20 cellular contexts compared by ENCODE assay signal in genomic region chr13:31154939-31155338, GRCh38. TPM values are rescaled to one million over a fixed set of nuclear protein-coding genes. Genes with fewer than 3 reads are reported as not detected.
DNase-seq lines count a peak whose midpoint lies in the region; ATAC-seq and TF ChIP-seq lines count a peak whose summit lies in the region.
"Had no signal": no experiment of that assay in that cellular context is flagged by ENCODE, and none has a peak within 500 bp of the region (broad histone marks: within the 10 kb centered on the region; RNA-seq: fewer than 3 reads in every experiment).

No MANE protein-coding gene starts in this region.

- no peak overlapping the region for H3K4me3 ChIP-seq in Loucy (ENCODE audit: low read length, poor library complexity, severe bottlenecking)
- no peak overlapping the region for H3K4me3 ChIP-seq in gastrocnemius medialis
- H3K4me3 ChIP-seq in right atrium auricular region = no peak overlapping the region
- no peak overlapping the region for H3K4me3 ChIP-seq in adrenal gland
- H3K4me3 ChIP-seq: GM12878, PC-9, SJSA1 had no signal

- TF ChIP-seq CTCF in Loucy (conservative IDR thresholded peaks at IDR 0.05; ENCODE audit: low read length) (no peak), gastrocnemius medialis (IDR thresholded peaks at IDR 0.05 in 4 of 5, conservative IDR thresholded peaks at IDR 0.05 in 1 of 5) (no peak), right atrium auricular region (IDR thresholded peaks at IDR 0.05) (no peak), adrenal gland (IDR thresholded peaks at IDR 0.05) (no peak)

- H3K4me2 ChIP-seq in Loucy (ENCODE audit: low read depth, low read length, poor library complexity, severe bottlenecking) = peak overlapping the region; percentile 14
- H3K4me2 ChIP-seq: PC-9 had no signal

- H4K20me1 ChIP-seq in Loucy (ENCODE audit: insufficient read depth, low read length, poor library complexity, severe bottlenecking) = peaks cover 48% of the 10 kb centered on the region

- ATAC-seq in gastrocnemius medialis = peak; percentile 52 to 66
- ATAC-seq: GM12878 had no signal

- peak overlapping the region in 1 of 4 donors; percentile 44 for H3K27ac ChIP-seq in gastrocnemius medialis
- H3K27ac ChIP-seq in right atrium auricular region = no peak overlapping the region
- H3K27ac ChIP-seq in adrenal gland = no peak overlapping the region
- H3K27ac ChIP-seq: HL-60, PC-9, SJSA1 had no signal

- H3F3A ChIP-seq in Loucy (ENCODE audit: low read depth) = no peaks in the 10 kb centered on the region

- in situ Hi-C loops in gastrocnemius medialis (cut with MboI; ENCODE audit: low sequenced_read_pairs in 4 of 4) = loop anchor here in 1 of 4 donors (25.0 kb wide), 1 partner anchor 543 kb away; the partner anchor contains the start of gene USPL1

- H3K9me3 ChIP-seq in Loucy (ENCODE audit: insufficient read depth, low read depth, low read length) (no peaks in the 10 kb centered on the region), gastrocnemius medialis (no peaks in the 10 kb centered on the region), right atrium auricular region (no peaks in the 10 kb centered on the region), adrenal gland (replicated peaks in 1 of 3) (no peaks in the 10 kb centered on the region)
- H3K9me3 ChIP-seq: BE2C, SJSA1 had no signal

- H3K9me2 ChIP-seq in Loucy (replicated peaks; ENCODE audit: low read depth, low read length) = no peaks in the 10 kb centered on the region

- no peaks in the 10 kb centered on the region for H3K27me3 ChIP-seq in Loucy (ENCODE audit: insufficient read depth, low read length, poor library complexity, severe bottlenecking)
- H3K27me3 ChIP-seq in gastrocnemius medialis = no peaks in the 10 kb centered on the region
- no peaks in the 10 kb centered on the region for H3K27me3 ChIP-seq in right atrium auricular region
- no peaks in the 10 kb centered on the region for H3K27me3 ChIP-seq in adrenal gland
- H3K27me3 ChIP-seq: BE2C, SJSA1 had no signal

- H2AFZ ChIP-seq in Loucy (ENCODE audit: low read length) = no peak overlapping the region
- H2AFZ ChIP-seq: PC-9 had no signal

- no peak overlapping the region for H3K9ac ChIP-seq in Loucy (ENCODE audit: low read depth, low read length, poor library complexity, severe bottlenecking)

- DNase-seq in ELR (ENCODE audit: low read depth) (peak; percentile 19), iris pigment epithelial cell (ENCODE audit: low read depth) (peak; percentile 34), gastrocnemius medialis (no peak), right atrium auricular region (ENCODE audit: low spot score) (no peak), adrenal gland (no peak), T1000 (lab: John Stamatoyannopoulos, UW) (no peak)
- DNase-seq: BE2C; CD4-positive, alpha-beta T cell; DMS79; H9; NCI-H1436; NCI-H2029; NCI-H2171; NCI-H446; NCI-H748 treated with DMSO at 0.1 percent for 48 hours; PC-9 had no signal

- H3K36me3 ChIP-seq in Loucy (ENCODE audit: insufficient read depth, low read length) (peaks cover 64% of the 10 kb centered on the region), gastrocnemius medialis (peaks cover 0 to 69% of the 10 kb centered on the region in 2 donors), right atrium auricular region (peaks cover 67% of the 10 kb centered on the region), adrenal gland (replicated peaks in 1 of 2) (peaks cover 0 to 48% of the 10 kb centered on the region in 2 donors)

- WGBS in adrenal gland, 4 donors = 95 to 99% (median 96%) methylated on average over 2 of the region's 2 CpGs

- no peak for TF ChIP-seq POLR2A in gastrocnemius medialis (IDR thresholded peaks at IDR 0.05)
- no peak for TF ChIP-seq POLR2A in adrenal gland (IDR thresholded peaks at IDR 0.05)

- peaks cover 34% of the 10 kb centered on the region for H3K4me1 ChIP-seq in Loucy (ENCODE audit: insufficient read depth, low read length, poor library complexity, severe bottlenecking)
- peaks cover 7 to 15% of the 10 kb centered on the region in 2 donors for H3K4me1 ChIP-seq in gastrocnemius medialis
- peaks cover 0 to 8% of the 10 kb centered on the region in 2 donors for H3K4me1 ChIP-seq in right atrium auricular region
- H3K4me1 ChIP-seq in adrenal gland (replicated peaks in 1 of 2) = peaks cover 10 to 19% of the 10 kb centered on the region in 2 donors
- H3K4me1 ChIP-seq: BE2C had no signal

- intact Hi-C loops in gastrocnemius medialis (cut with DNase I; ENCODE audit: low total_unique reads) (no loop called here), adrenal gland (cut with DNase I) (no loop called here)

- H3K79me2 ChIP-seq in Loucy (ENCODE audit: insufficient read depth, low read length) = peaks cover 61% of the 10 kb centered on the region

RNA-seq across cellular contexts. Expression of gene HSPH1, which starts 6.8 kb away (rescaled TPM):
- total RNA-seq in gastrocnemius medialis = 10 to 100 TPM; 23.0 to 57.7 (median 30.6) TPM
- total RNA-seq in right atrium auricular region = 10 to 100 TPM; 30.7 to 31.7 TPM
- total RNA-seq in adrenal gland = 100 to 1,000 TPM in 1 of 8 donors, 10 to 100 TPM in 7; 19.8 to 103 (median 48.2) TPM
- polyA plus RNA-seq in adrenal gland = 100 to 1,000 TPM in 1 of 3 donors, 10 to 100 TPM in 2; 39.2 to 122 (median 44.7) TPM

RNA-seq across cellular contexts. Expression of gene B3GLCT, which starts 44.8 kb away (rescaled TPM):
- total RNA-seq in gastrocnemius medialis (1 to 10 TPM; 2.4 to 4.8 (median 3.6) TPM), right atrium auricular region (10 to 100 TPM; 18.2 to 40.2 TPM), adrenal gland (1 to 10 TPM; 2.2 to 6.4 (median 3.9) TPM)
- polyA plus RNA-seq in adrenal gland = 1 to 10 TPM; 1.9 to 2.3 (median 2.0) TPM

Comparison
In these comparisons a context has a peak if more than half of its experiments do, and no peak if none do; other contexts are left out.
1. DNase-seq: peak in ELR (single experiment) and iris pigment epithelial cell (single experiment); none in gastrocnemius medialis (0 of 2), right atrium auricular region (single experiment), adrenal gland (0 of 7) and T1000 (single experiment).